ENCODE assay signal across 18 cellular contexts in the genomic region with DNA sequence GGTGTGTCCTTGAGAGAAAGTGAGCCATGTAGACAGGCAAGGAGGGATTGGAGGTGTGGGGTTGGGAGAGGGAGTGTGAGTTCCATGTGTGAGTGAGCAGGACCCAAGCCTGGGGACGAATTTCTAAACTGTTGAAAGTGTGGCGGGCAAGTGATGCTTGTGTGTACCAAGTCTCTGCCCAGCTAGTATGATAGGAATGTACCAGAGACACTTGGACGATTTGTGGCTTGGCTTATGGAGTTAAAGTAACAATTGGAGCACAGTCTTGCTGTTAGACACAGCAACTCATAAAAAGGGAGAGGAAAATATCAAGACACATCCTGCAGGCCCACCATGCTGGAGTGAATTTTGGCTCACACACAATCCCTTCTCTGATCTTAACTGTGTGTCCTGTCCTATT. TPM values are rescaled to one million over a fixed set of nuclear protein-coding genes. Genes with fewer than 3 reads are reported as not detected.
DNase-seq lines count a peak whose midpoint lies in the region; ATAC-seq and TF ChIP-seq lines count a peak whose summit lies in the region.
"Had no signal": no experiment of that assay in that cellular context is flagged by ENCODE, and none has a peak within 500 bp of the region (broad histone marks: within the 10 kb centered on the region; RNA-seq: fewer than 3 reads in every experiment).

No MANE protein-coding gene starts in this region.

- no peak for ATAC-seq in thoracic aorta (ENCODE audit: insufficient number of reproducible peaks, low FRiP score, low read depth)
- ATAC-seq: A549, HCT116 had no signal

- no peak overlapping the region for H2AFZ ChIP-seq in hepatocyte
- H2AFZ ChIP-seq: GM23248, PC-9 had no signal

- H3K9me2 ChIP-seq in hepatocyte (replicated peaks; ENCODE audit: insufficient read depth): no peaks in the 10 kb centered on the region

- H3K9me3 ChIP-seq in hepatocyte (ENCODE audit: low read depth) (no peaks in the 10 kb centered on the region), thoracic aorta (no peaks in the 10 kb centered on the region)
- H3K9me3 ChIP-seq: A549 had no signal

- H3K27ac ChIP-seq in C4-2B (peak overlapping the region; percentile 66), hepatocyte (peak overlapping the region; percentile 44), thoracic aorta (peak overlapping the region; percentile 60 to 81)
- H3K27ac ChIP-seq: A549, GM23248, PC-9 had no signal

- H4K20me1 ChIP-seq in hepatocyte (ENCODE audit: insufficient read depth, poor library complexity, severe bottlenecking): no peaks in the 10 kb centered on the region

- WGBS in hepatocyte (ENCODE audit: low lambda C conversion rate, missing lambda C conversion rate): 81% methylated on average over 3 of the region's 3 CpGs

- TF ChIP-seq CTCF in C4-2B (conservative IDR thresholded peaks at IDR 0.05) (no peak), hepatocyte (IDR thresholded peaks at IDR 0.05; ENCODE audit: poor library complexity) (no peak), thoracic aorta (IDR thresholded peaks at IDR 0.05) (no peak), GM10266 (IDR thresholded peaks at IDR 0.05; ENCODE audit: control insufficient read depth, insufficient read depth, low read depth, missing control alignments) (no peak)

- H3K27me3 ChIP-seq in hepatocyte (no peaks in the 10 kb centered on the region), thoracic aorta (replicated peaks; ENCODE audit: insufficient read depth) (no peaks in the 10 kb centered on the region)

- H3K36me3 ChIP-seq in hepatocyte (replicated peaks; ENCODE audit: insufficient read depth, low read depth) (no peaks in the 10 kb centered on the region), thoracic aorta (no peaks in the 10 kb centered on the region)

- H3K4me1 ChIP-seq in hepatocyte (ENCODE audit: insufficient read depth) (peaks cover 15% of the 10 kb centered on the region), thoracic aorta (ENCODE audit: control insufficient read depth in 1 of 2, low read depth in 2 of 2) (peaks cover 33 to 63% of the 10 kb centered on the region in 2 donors)
- H3K4me1 ChIP-seq: A549 had no signal

- no peaks in the 10 kb centered on the region for H3K79me2 ChIP-seq in hepatocyte

- H3K4me3 ChIP-seq in hepatocyte: no peak overlapping the region
- no peak overlapping the region for H3K4me3 ChIP-seq in thoracic aorta
- H3K4me3 ChIP-seq: A549, GM23248, PC-9 had no signal

- H3K4me2 ChIP-seq in hepatocyte: peak overlapping the region; percentile 48
- H3K4me2 ChIP-seq: A549, PC-9 had no signal

- DNase-seq in M059J (ENCODE audit: low read depth) (peak; percentile 38), hepatocyte (ENCODE audit: low spot score) (no peak), thoracic aorta (ENCODE audit: low spot score) (no peak), D341Med (ENCODE audit: low spot score) (no peak), SW480 (ENCODE audit: low spot score) (no peak), GM10266 (ENCODE audit: extremely low spot score) (no peak)
- DNase-seq: GM23248, NCI-H1092 treated with DMSO at 0.1 percent for 48 hours, NCI-H1694 treated with DMSO at 0.1 percent for 48 hours, NCI-H446 treated with DMSO at 0.1 percent for 48 hours, NCI-H748 treated with DMSO at 0.1 percent for 48 hours, PC-9 had no signal

RNA-seq across cellular contexts. Expression of gene PTTG2, which starts 8.5 kb away (rescaled TPM):
- not detected in 2 replicates for total RNA-seq in M059J (2014; rRNA removed; shearing (Covaris generic))
- total RNA-seq in hepatocyte (not detected in 2 replicates), thoracic aorta (10 to 100 TPM in 1 of 2 donors, 1 to 10 TPM in 1; 2.2 to 10.7 TPM)
- not detected in 2 replicates for polyA plus RNA-seq in hepatocyte
- total RNA-seq: G401, GM23248, HT1080, MCF 10A had no signal
- polyA plus RNA-seq: A549, GM23248 had no signal
